In genomic region chr1:94544706-94545490, GRCh38 we compare ENCODE assay signal across 10 cellular contexts. TPM values are rescaled to one million over a fixed set of nuclear protein-coding genes. Genes with fewer than 3 reads are reported as not detected.
DNase-seq lines count a peak whose midpoint lies in the region; ATAC-seq lines count a peak whose summit lies in the region.
"Had no signal": no experiment of that assay in that cellular context is flagged by ENCODE, and none has a peak within 500 bp of the region (broad histone marks: within the 10 kb centered on the region; RNA-seq: fewer than 3 reads in every experiment).

No MANE protein-coding gene starts in this region.

- peaks cover 3% of the 10 kb centered on the region for H3K36me3 ChIP-seq in adipocyte (ENCODE audit: control insufficient read depth, insufficient read depth, low read length, severe bottlenecking)

- in situ Hi-C loops in G401 (cut with HindIII; ENCODE audit: low sequenced_read_pairs), result no loop called here

- H3K9me3 Mint-ChIP-seq in activated T-cell treated with anti-CD3 and anti-CD28 coated beads, Interleukin-2, amount 50 U/mL, for 24 hours, result no peaks in the 10 kb centered on the region

- peaks cover 40% of the 10 kb centered on the region for H3K4me1 ChIP-seq in adipocyte (ENCODE audit: control insufficient read depth, insufficient read depth, low read length)

- ATAC-seq in sciatic nerve (peak; percentile 48), HG03095 (IDR thresholded peaks at IDR 0.05; ENCODE audit: unreplicated experiment) (no peak)

- intact Hi-C loops in sciatic nerve (cut with DNase I), result no loop called here

- H3K27ac Mint-ChIP-seq in activated T-cell treated with anti-CD3 and anti-CD28 coated beads, Interleukin-2, amount 50 U/mL, for 24 hours, result no peak overlapping the region

- H3K4me3 Mint-ChIP-seq in activated T-cell treated with anti-CD3 and anti-CD28 coated beads, Interleukin-2, amount 50 U/mL, for 24 hours, result no peak overlapping the region

- peaks cover 72% of the 10 kb centered on the region for H3K27me3 Mint-ChIP-seq in activated T-cell treated with anti-CD3 and anti-CD28 coated beads, Interleukin-2, amount 50 U/mL, for 24 hours

- H3K9me3 ChIP-seq in adipocyte (ENCODE audit: control insufficient read depth, low read length), result no peaks in the 10 kb centered on the region

- peak overlapping the region; percentile 91 for H3K9ac ChIP-seq in adipocyte (ENCODE audit: low read length)

- H3K4me1 Mint-ChIP-seq in activated T-cell treated with anti-CD3 and anti-CD28 coated beads, Interleukin-2, amount 50 U/mL, for 24 hours (ENCODE audit: low read depth), result peaks cover 20% of the 10 kb centered on the region

- H3K4me3 ChIP-seq in adipocyte (ENCODE audit: low read length), result peak overlapping the region; percentile 73
- H3K4me3 ChIP-seq: SK-N-MC had no signal

- DNase-seq in GM03348 (ENCODE audit: low spot score) (peak; percentile 67), adipocyte (ENCODE audit: low read depth) (peak; percentile 89), fibroblast of gingiva (ENCODE audit: low read depth) (peak; percentile 83), sciatic nerve (ENCODE audit: low spot score) (no peak), G401 (ENCODE audit: low spot score) (no peak), iPS-NIHi11 (ENCODE audit: low spot score) (no peak)
- DNase-seq in activated T-cell treated with anti-CD3 and anti-CD28 coated beads, Interleukin-2, amount 50 U/mL, for 24 hours, result no peak
- DNase-seq: stimulated activated naive CD4-positive, alpha-beta T cell treated with Interleukin-2 at 50 U/mL for 16 hours had no signal

- no peaks in the 10 kb centered on the region for H3K36me3 Mint-ChIP-seq in activated T-cell treated with anti-CD3 and anti-CD28 coated beads, Interleukin-2, amount 50 U/mL, for 24 hours (ENCODE audit: low read depth)

- H3K27me3 ChIP-seq in adipocyte (replicated peaks; ENCODE audit: control insufficient read depth, insufficient read depth, low read length), result no peaks in the 10 kb centered on the region

RNA-seq across cellular contexts. Expression of gene F3, which starts 3.3 kb away (rescaled TPM):
- 19.9 TPM for total RNA-seq in sciatic nerve
- total RNA-seq in G401 (2014; rRNA removed; shearing (Covaris generic)), result 0.54 and 0.92 TPM in 2 replicates

Comparison
In these comparisons a context has a peak if more than half of its experiments do, and no peak if none do; other contexts are left out.
1. DNase-seq: peak in GM03348 (single experiment), adipocyte (single experiment) and fibroblast of gingiva (single experiment); none in sciatic nerve (single experiment), G401 (single experiment), activated T-cell treated with anti-CD3 and anti-CD28 coated beads, Interleukin-2, amount 50 U/mL, for 24 hours (single experiment) and iPS-NIHi11 (single experiment).
2. RNA of gene F3, which starts 3.3 kb away (total RNA-seq): 19.9 TPM in sciatic nerve (single experiment); 0.54 to 0.92 TPM in G401; every median in the first group is over 10 times any median in the second.